In genomic region chr10:50228672-50229071, GRCh38 we compare ENCODE assay signal across 22 cellular contexts. TPM values are rescaled to one million over a fixed set of nuclear protein-coding genes. Genes with fewer than 3 reads are reported as not detected.
DNase-seq lines count a peak whose midpoint lies in the region; ATAC-seq, FAIRE-seq and TF ChIP-seq lines count a peak whose summit lies in the region.
"Had no signal": no experiment of that assay in that cellular context is flagged by ENCODE, and none has a peak within 500 bp of the region (broad histone marks: within the 10 kb centered on the region; RNA-seq: fewer than 3 reads in every experiment).

No MANE protein-coding gene starts in this region.

- H3K4me1 Mint-ChIP-seq in stimulated activated naive B cell treated with anti-CD40 and anti-IgM and Interleukin-4, amounts not matched to agents 10 μg/mL and 1 μg/mL and 100 μg/mL, for 72 hours = peaks cover 15 to 45% of the 10 kb centered on the region in 2 donors
- H3K4me1 Mint-ChIP-seq: CD14-positive monocyte; CD4-positive, alpha-beta memory T cell; CD4-positive, CD25-positive, alpha-beta regulatory T cell; CD8-positive, alpha-beta memory T cell had no signal

- no peaks in the 10 kb centered on the region for H3K79me2 ChIP-seq in K562 (ENCODE audit: control insufficient read depth, insufficient read depth, low read length)

- peak overlapping the region; percentile 2 for H3K27ac Mint-ChIP-seq in stimulated activated naive B cell treated with anti-CD40 and anti-IgM and Interleukin-4, amounts not matched to agents 10 μg/mL and 1 μg/mL and 100 μg/mL, for 72 hours
- H3K27ac Mint-ChIP-seq: CD14-positive monocyte; CD4-positive, alpha-beta memory T cell; CD4-positive, CD25-positive, alpha-beta regulatory T cell; CD8-positive, alpha-beta memory T cell had no signal

- 24% methylated on average over 4 of the region's 4 CpGs for WGBS in K562 (ENCODE audit: insufficient coverage, low coverage, missing lambda C conversion rate)

- DNase-seq in GM18507 (ENCODE audit: extremely low spot score, insufficient read length, low read depth) (no peak), K562 (ENCODE audit: extremely low read depth in 1 of 4, low spot score in 3 of 4) (no peak), DMS153 treated with DMSO at 0.1 percent for 48 hours (lab: John Stamatoyannopoulos, UW; ENCODE audit: unreplicated experiment) (no peak)
- no peak for DNase-seq in stimulated activated naive B cell treated with anti-CD40 and anti-IgM and Interleukin-4, amounts not matched to agents 10 μg/mL and 1 μg/mL and 100 μg/mL, for 72 hours
- no peak for DNase-seq in stimulated activated CD4-positive, alpha-beta T cell treated with anti-CD3 and anti-CD28 coated beads, Interleukin-1b, Interleukin-23, amount 100 ng/mL, for 48 hours
- DNase-seq: 8988T; ACHN; BE2C; C1 segment of cervical spinal cord; CD4-positive, alpha-beta memory T cell; CD4-positive, CD25-positive, alpha-beta regulatory T cell; CD8-positive, alpha-beta memory T cell; COR-L47; DMS 273 treated with DMSO at 0.1 percent for 48 hours; DMS153; DMS79 treated with DMSO at 0.1 percent for 48 hours; GF-D8 had no signal

- H3K36me3 ChIP-seq in K562 (ENCODE audit: control insufficient read depth, insufficient read depth, low read length) = no peaks in the 10 kb centered on the region
- H3K36me3 ChIP-seq: BE2C, BLaER1 had no signal

- no peak overlapping the region for H3K4me3 Mint-ChIP-seq in stimulated activated naive B cell treated with anti-CD40 and anti-IgM and Interleukin-4, amounts not matched to agents 10 μg/mL and 1 μg/mL and 100 μg/mL, for 72 hours
- H3K4me3 Mint-ChIP-seq: CD14-positive monocyte; CD4-positive, alpha-beta memory T cell; CD4-positive, CD25-positive, alpha-beta regulatory T cell; CD8-positive, alpha-beta memory T cell had no signal

- FAIRE-seq in GM18507 (lab: Jason Lieb, UNC) = peak; percentile 5
- FAIRE-seq in K562 (lab: Jason Lieb, UNC) = no peak
- FAIRE-seq: A204.1, G401.6, GM12891 had no signal

- H3K27me3 Mint-ChIP-seq in stimulated activated naive B cell treated with anti-CD40 and anti-IgM and Interleukin-4, amounts not matched to agents 10 μg/mL and 1 μg/mL and 100 μg/mL, for 72 hours = peaks cover 18 to 21% of the 10 kb centered on the region in 2 donors

- no peak for TF ChIP-seq EP300 in K562 (IDR thresholded peaks at IDR 0.05; ENCODE audit: low read length)

- H3K4me1 ChIP-seq in K562 (replicated peaks in 1 of 2; ENCODE audit: control insufficient read depth in 2 of 2, insufficient read depth in 2 of 2, low read length in 2 of 2) = no peaks in the 10 kb centered on the region; a peak in 1 of 5 replicates
- H3K4me1 ChIP-seq: BE2C, BLaER1 had no signal

- no TSS peak for BruUV-seq in K562 (replicated peaks; lab: Mats Ljungman, UMichigan)

- no peaks in the 10 kb centered on the region for H3K9me3 Mint-ChIP-seq in stimulated activated naive B cell treated with anti-CD40 and anti-IgM and Interleukin-4, amounts not matched to agents 10 μg/mL and 1 μg/mL and 100 μg/mL, for 72 hours
- H3K9me3 Mint-ChIP-seq: CD14-positive monocyte; CD4-positive, alpha-beta memory T cell; CD8-positive, alpha-beta memory T cell had no signal

- no peak for TF ChIP-seq RAD21 in K562 (CRISPR knock-in tag; conservative IDR thresholded peaks at IDR 0.05 in 1 of 2, IDR thresholded peaks at IDR 0.05 in 1 of 2)

- no peak overlapping the region for H3K27ac ChIP-seq in K562 (ENCODE audit: extremely low read depth, low read depth, low read length)
- H3K27ac ChIP-seq: BLaER1 had no signal

- no peaks in the 10 kb centered on the region for H3K9me1 ChIP-seq in K562 (ENCODE audit: control insufficient read depth, insufficient read depth, low read length)

- no peaks in the 10 kb centered on the region for H3K9me3 ChIP-seq in K562 (replicated peaks; ENCODE audit: control insufficient read depth, insufficient read depth, low read depth, low read length)
- H3K9me3 ChIP-seq: BE2C, BLaER1 had no signal

- POLR2A ChIA-PET in K562 (lab: Yijun Ruan, JAX) = no interaction called here

- in situ Hi-C loops in K562 (cut with MboI) = loop anchor here (25.0 kb wide), 1 partner anchor 641 kb away; no protein-coding TSS in a partner anchor

- CTCF ChIA-PET in K562 (lab: Yijun Ruan, JAX; ENCODE audit: low intra/inter-chr PET ratio) = interaction anchor here (0.7 kb wide), 1 partner anchor 379 kb away, joined by 3 read pairs; no protein-coding TSS in a partner anchor

- no peaks in the 10 kb centered on the region for H3K36me3 Mint-ChIP-seq in stimulated activated naive B cell treated with anti-CD40 and anti-IgM and Interleukin-4, amounts not matched to agents 10 μg/mL and 1 μg/mL and 100 μg/mL, for 72 hours
- H3K36me3 Mint-ChIP-seq: CD14-positive monocyte; CD4-positive, alpha-beta memory T cell; CD4-positive, CD25-positive, alpha-beta regulatory T cell; CD8-positive, alpha-beta memory T cell had no signal

- no peak for ATAC-seq in K562
- ATAC-seq in stimulated activated naive B cell treated with anti-CD40 and anti-IgM and Interleukin-4, amounts not matched to agents 10 μg/mL and 1 μg/mL and 100 μg/mL, for 72 hours (replicated peaks) = no peak

- no peak for TF ChIP-seq POLR2A in K562 (conservative IDR thresholded peaks at IDR 0.05)

- no peak for TF ChIP-seq CTCF in K562 (IDR thresholded peaks at IDR 0.05 in 2 of 3, conservative IDR thresholded peaks at IDR 0.05 in 1 of 3; ENCODE audit: insufficient read depth in 2 of 3, low read depth in 1 of 3, low read length in 3 of 3)

- no peaks in the 10 kb centered on the region for H3K27me3 ChIP-seq in K562 (ENCODE audit: control insufficient read depth in 2 of 2, insufficient read depth in 2 of 2, low read length in 2 of 2)
- H3K27me3 ChIP-seq: BLaER1 had no signal

- no peak overlapping the region for H3K9ac ChIP-seq in K562 (ENCODE audit: insufficient read depth in 1 of 2, low read depth in 2 of 2, low read length in 2 of 2)
- H3K9ac ChIP-seq: BLaER1 had no signal

- no peak overlapping the region for H3K4me2 ChIP-seq in K562 (ENCODE audit: insufficient read depth, low read length)
- H3K4me2 ChIP-seq: BLaER1 had no signal

- no peak overlapping the region for H3K4me3 ChIP-seq in K562
- H3K4me3 ChIP-seq: BLaER1 had no signal

- H4K20me1 ChIP-seq in K562 (replicated peaks; ENCODE audit: control insufficient read depth, insufficient read depth, low read length) = no peaks in the 10 kb centered on the region
- H4K20me1 ChIP-seq: BLaER1 had no signal

- intact Hi-C loops in K562 (cut with micrococcal nuclease) = no loop called here

- H2AFZ ChIP-seq in K562 (ENCODE audit: low read depth, low read length) = peak overlapping the region; percentile 35; the same call in 1 of the 2 replicates

TF ChIP-seq in K562, 482 proteins besides CTCF, POLR2A, EP300 and RAD21 (continues in another document):
- TF ChIP-seq, protein P1, sequence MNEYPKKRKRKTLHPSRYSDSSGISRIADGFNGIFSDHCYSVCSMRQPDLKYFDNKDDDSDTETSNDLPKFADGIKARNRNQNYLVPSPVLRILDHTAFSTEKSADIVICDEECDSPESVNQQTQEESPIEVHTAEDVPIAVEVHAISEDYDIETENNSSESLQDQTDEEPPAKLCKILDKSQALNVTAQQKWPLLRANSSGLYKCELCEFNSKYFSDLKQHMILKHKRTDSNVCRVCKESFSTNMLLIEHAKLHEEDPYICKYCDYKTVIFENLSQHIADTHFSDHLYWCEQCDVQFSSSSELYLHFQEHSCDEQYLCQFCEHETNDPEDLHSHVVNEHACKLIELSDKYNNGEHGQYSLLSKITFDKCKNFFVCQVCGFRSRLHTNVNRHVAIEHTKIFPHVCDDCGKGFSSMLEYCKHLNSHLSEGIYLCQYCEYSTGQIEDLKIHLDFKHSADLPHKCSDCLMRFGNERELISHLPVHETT (CRISPR knock-in tag; conservative IDR thresholded peaks at IDR 0.05 in 1 of 2, IDR thresholded peaks at IDR 0.05 in 1 of 2) = no peak
- TF ChIP-seq HDAC1 (IDR thresholded peaks at IDR 0.05) = 0 out of 4 replicates have a peak, but pooled peaks of 1 of the 2 experiments have one; percentile 21
- TF ChIP-seq SMARCE1 (IDR thresholded peaks at IDR 0.05) = no peak
- peak; percentile 61; the same call in 1 of the 2 replicates for TF ChIP-seq MCM3 (IDR thresholded peaks at IDR 0.05)
- TF ChIP-seq TAL1 (IDR thresholded peaks at IDR 0.05) = no peak
- TF ChIP-seq THRB (CRISPR knock-in tag; conservative IDR thresholded peaks at IDR 0.05) = 0 out of 2 replicates have a peak, but pooled peaks have one; percentile 60
- TF ChIP-seq NFE2 (IDR thresholded peaks at IDR 0.05; ENCODE audit: low read depth) = no peak
- no peak for TF ChIP-seq NFXL1 (CRISPR knock-in tag; IDR thresholded peaks at IDR 0.05)
- TF ChIP-seq GATAD2A (IDR thresholded peaks at IDR 0.05) = no peak
- TF ChIP-seq HMG20B (CRISPR knock-in tag; IDR thresholded peaks at IDR 0.05) = no peak
- TF ChIP-seq PHB (CRISPR knock-in tag; IDR thresholded peaks at IDR 0.05) = no peak

RNA-seq across cellular contexts. Expression of gene ASAH2, which starts 22.6 kb away (rescaled TPM):
- total RNA-seq in K562 (2011; cell fraction: chromatin; rRNA removed; ENCODE audit: low replicate concordance) = 1.2 and 1.3 TPM in 2 replicates
- total RNA-seq in K562 (2011; cell fraction: nucleolus; rRNA removed) = 0.17 and 1.3 TPM in 2 replicates
- total RNA-seq in K562 (2011; cell fraction: nucleoplasm; rRNA removed) = 0.66 and 1.8 TPM in 2 replicates
- total RNA-seq in K562 (2014; rRNA removed) (2.5 and 6.5 TPM in 2 replicates), K562 (2014; rRNA removed; fragmentation: Illumina TruSeq; extraction: Trizol) (5.5 and 6.5 TPM in 2 replicates), K562 (2015; rRNA removed; fragmentation: Illumina TruSeq; extraction: Trizol) (2.7 and 3.5 TPM in 2 replicates), K562 (2021) (7.6 and 11.8 TPM in 2 replicates)
- polyA plus RNA-seq in K562 (2011; rRNA removed) (8.6 and 8.7 TPM in 2 replicates), K562 (2014; fragmentation: Illumina TruSeq; extraction: Trizol) (7.7 and 8.3 TPM in 2 replicates), K562 (2014; fragmentation: Nextera tagmentation; extraction: Ambion mirVana) (10 to 100 TPM in 1 of 2 experiments, 1 to 10 TPM in 1; 8.5 to 12.0 TPM), K562 (2014; rRNA removed) (8.4 and 11.0 TPM in 2 replicates)
- 0.54 and 4.2 TPM in 2 replicates for polyA plus RNA-seq in K562 (2011; cell fraction: cytosol; rRNA removed)
- 13.6 and 15.9 TPM in 2 replicates for polyA plus RNA-seq in K562 (2011; cell fraction: nucleus; rRNA removed)
- 4.9 and 5.0 TPM in 2 replicates for polyA plus RNA-seq in K562 (2012)
- 9.9 and 11.4 TPM in 2 replicates for polyA minus RNA-seq in K562 (2011; rRNA and poly(A)+ RNA removed)
- polyA minus RNA-seq in K562 (2011; cell fraction: cytosol; rRNA and poly(A)+ RNA removed) = 0.64 and 4.3 TPM in 2 replicates
- 1.2 and 1.8 TPM in 2 replicates for polyA minus RNA-seq in K562 (2011; cell fraction: nucleus; rRNA and poly(A)+ RNA removed)
- polyA plus RNA-seq: CD14-positive monocyte had no signal
